ENCODE assay signal across 23 cellular contexts in the genomic region with DNA sequence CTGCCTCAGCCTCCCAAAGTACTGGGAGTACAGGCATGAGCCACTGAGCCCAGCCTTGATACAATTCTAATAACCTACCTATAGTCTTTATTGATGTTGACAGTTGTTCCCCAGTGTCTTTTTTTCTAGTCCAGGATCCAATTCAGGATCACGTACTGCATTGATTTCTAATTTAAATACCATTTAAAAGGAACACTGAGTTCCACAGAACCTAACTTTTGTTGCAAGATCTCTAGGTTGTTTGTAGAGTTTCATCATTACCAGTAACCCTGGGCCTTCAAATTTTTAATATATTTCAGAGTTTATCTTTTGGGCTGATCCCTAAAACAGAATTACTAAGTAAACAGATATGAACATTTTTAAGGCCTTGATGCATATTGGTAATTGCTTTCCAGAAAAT. TPM values are rescaled to one million over a fixed set of nuclear protein-coding genes. Genes with fewer than 3 reads are reported as not detected.
DNase-seq lines count a peak whose midpoint lies in the region; ATAC-seq and TF ChIP-seq lines count a peak whose summit lies in the region.
"Had no signal": no experiment of that assay in that cellular context is flagged by ENCODE, and none has a peak within 500 bp of the region (broad histone marks: within the 10 kb centered on the region; RNA-seq: fewer than 3 reads in every experiment).

No MANE protein-coding gene starts in this region.

- intact Hi-C loops in PC-9 (cut with micrococcal nuclease; ENCODE audit: unreplicated experiment) (no loop called here), left cardiac atrium (cut with DNase I) (no loop called here)

- H3K79me2 ChIP-seq in PC-9 (ENCODE audit: low read depth) = no peaks in the 10 kb centered on the region

- no peaks in the 10 kb centered on the region for H3K9me3 ChIP-seq in PC-9 (ENCODE audit: insufficient read depth, low read depth)
- no peaks in the 10 kb centered on the region for H3K9me3 ChIP-seq in liver (ENCODE audit: control insufficient read depth in 4 of 4, low read length in 3 of 4)
- no peaks in the 10 kb centered on the region for H3K9me3 ChIP-seq in neutrophil
- no peaks in the 10 kb centered on the region for H3K9me3 ChIP-seq in HAP-1
- H3K9me3 ChIP-seq: BE2C had no signal

- peaks cover 34% of the 10 kb centered on the region for H3K4me1 Mint-ChIP-seq in stimulated activated naive CD8-positive, alpha-beta T cell treated with anti-CD3 and anti-CD28 coated beads, Interleukin-15, amount 100 ng/mL, for 72 hours

- CTCF ChIA-PET in PC-9 (lab: Charles Lee) = no interaction called here

- H2AFZ ChIP-seq in PC-9 = no peak overlapping the region

- H3K4me1 ChIP-seq in PC-9 (replicated peaks; ENCODE audit: insufficient read depth) (peaks cover 44% of the 10 kb centered on the region), liver (ENCODE audit: control insufficient read depth in 4 of 4, insufficient read depth in 4 of 4, low read length in 3 of 4) (peaks cover 6 to 19% (median 12%) of the 10 kb centered on the region in 4 donors), neutrophil (ENCODE audit: control insufficient read depth in 1 of 2, insufficient read depth in 1 of 2, low read depth in 1 of 2, low read length in 1 of 2) (peaks cover 62 to 75% of the 10 kb centered on the region in 2 experiments), HAP-1 (no peaks in the 10 kb centered on the region)
- H3K4me1 ChIP-seq: BE2C had no signal

- H4K20me1 ChIP-seq in PC-9 (ENCODE audit: insufficient read depth) = no peaks in the 10 kb centered on the region

- no peak for DNase-seq in PC-9
- DNase-seq in HAP-1 (ENCODE audit: low spot score in 2 of 2) = no peak
- DNase-seq in left cardiac atrium = no peak
- no peak for DNase-seq in stimulated activated naive CD8-positive, alpha-beta T cell treated with anti-CD3 and anti-CD28 coated beads, Interleukin-15, amount 100 ng/mL, for 72 hours
- DNase-seq: BE2C; Calu3; CD8-positive, alpha-beta T cell; EL; KG1; NCI-H1417; NCI-H187; NCI-H2107; NCI-H510A; NCI-H774; OCI-M1; SIG-M5 had no signal

- H3F3A ChIP-seq in PC-9 (ENCODE audit: insufficient read depth, low read depth) = peaks cover 42% of the 10 kb centered on the region

- in situ Hi-C loops in HAP-1 (cut with MboI; ENCODE audit: low sequenced_read_pairs) = no loop called here

- 42% methylated on average over 1 of the region's 1 CpG for WGBS in liver

- no peak overlapping the region for H3K27ac Mint-ChIP-seq in stimulated activated naive CD8-positive, alpha-beta T cell treated with anti-CD3 and anti-CD28 coated beads, Interleukin-15, amount 100 ng/mL, for 72 hours
- H3K27ac Mint-ChIP-seq: CD8-positive, alpha-beta T cell had no signal

- no peak overlapping the region for H3K9ac ChIP-seq in liver (ENCODE audit: low read depth in 1 of 2, low read length in 2 of 2)

- no peak for TF ChIP-seq CTCF in 22Rv1 (IDR thresholded peaks at IDR 0.05)
- no peak for TF ChIP-seq CTCF in PC-9 (conservative IDR thresholded peaks at IDR 0.05)
- TF ChIP-seq CTCF in liver (IDR thresholded peaks at IDR 0.05; ENCODE audit: low read depth, low read length, missing input control) = no peak
- no peak for TF ChIP-seq CTCF in neutrophil (IDR thresholded peaks at IDR 0.05)

- H3K27me3 Mint-ChIP-seq in stimulated activated naive CD8-positive, alpha-beta T cell treated with anti-CD3 and anti-CD28 coated beads, Interleukin-15, amount 100 ng/mL, for 72 hours = no peaks in the 10 kb centered on the region

- H3K4me3 ChIP-seq in PC-9 = no peak overlapping the region
- H3K4me3 ChIP-seq in liver (ENCODE audit: low read depth in 1 of 3, low read length in 3 of 3) = no peak overlapping the region
- no peak overlapping the region for H3K4me3 ChIP-seq in neutrophil (ENCODE audit: low read depth in 1 of 2, low read length in 1 of 2)
- no peak overlapping the region for H3K4me3 ChIP-seq in HAP-1
- H3K4me3 ChIP-seq: GM12878 had no signal

- TF ChIP-seq RAD21 in liver (IDR thresholded peaks at IDR 0.05) = peak in 1 of 2 donors; percentile 15

- H3K27me3 ChIP-seq in PC-9 (ENCODE audit: insufficient read depth, low read depth) = no peaks in the 10 kb centered on the region
- H3K27me3 ChIP-seq in liver (ENCODE audit: control insufficient read depth in 4 of 4, insufficient read depth in 4 of 4, low read length in 3 of 4) = no peaks in the 10 kb centered on the region
- no peaks in the 10 kb centered on the region for H3K27me3 ChIP-seq in neutrophil
- no peaks in the 10 kb centered on the region for H3K27me3 ChIP-seq in HAP-1 (ENCODE audit: low read depth)
- H3K27me3 ChIP-seq: BE2C had no signal

- no peaks in the 10 kb centered on the region for H3K9me2 ChIP-seq in PC-9 (ENCODE audit: insufficient read depth)

- no peak overlapping the region for H3K4me2 ChIP-seq in PC-9

- H3K36me3 ChIP-seq in PC-9 (ENCODE audit: low read depth) = no peaks in the 10 kb centered on the region
- no peaks in the 10 kb centered on the region for H3K36me3 ChIP-seq in liver (ENCODE audit: control insufficient read depth in 4 of 4, insufficient read depth in 3 of 4, low read depth in 1 of 4, low read length in 3 of 4)
- H3K36me3 ChIP-seq in neutrophil = no peaks in the 10 kb centered on the region
- no peaks in the 10 kb centered on the region for H3K36me3 ChIP-seq in HAP-1 (replicated peaks)
- H3K36me3 ChIP-seq: BE2C had no signal

- H3K9me3 Mint-ChIP-seq in stimulated activated naive CD8-positive, alpha-beta T cell treated with anti-CD3 and anti-CD28 coated beads, Interleukin-15, amount 100 ng/mL, for 72 hours = no peaks in the 10 kb centered on the region
- H3K9me3 Mint-ChIP-seq: CD8-positive, alpha-beta T cell had no signal

- ATAC-seq in HG03280 (IDR thresholded peaks at IDR 0.05; ENCODE audit: unreplicated experiment) (no peak), left cardiac atrium (no peak)
- ATAC-seq in stimulated activated naive CD8-positive, alpha-beta T cell treated with anti-CD3 and anti-CD28 coated beads, Interleukin-15, amount 100 ng/mL, for 72 hours = no peak
- ATAC-seq: CD8-positive, alpha-beta T cell; GM12878 had no signal

- H3K27ac ChIP-seq in 22Rv1 = peak overlapping the region; percentile 96
- peak overlapping the region; percentile 49; the same call in 1 of the 2 replicates for H3K27ac ChIP-seq in PC-9
- H3K27ac ChIP-seq in liver (ENCODE audit: low read depth in 1 of 2, low read length in 2 of 2) = peak overlapping the region in 1 of 2 donors; percentile 19
- peak overlapping the region; percentile 32 for H3K27ac ChIP-seq in neutrophil

- no TSS peak for BruUV-seq in PC-9 (replicated peaks; lab: Mats Ljungman, UMichigan)

- POLR2A ChIA-PET in PC-9 (lab: Charles Lee; ENCODE audit: unreplicated experiment) = interaction anchor here (0.6 kb wide), 1 partner anchor 9 kb away, joined by 4 read pairs; no protein-coding TSS in a partner anchor

- no peak overlapping the region for H3K4me3 Mint-ChIP-seq in stimulated activated naive CD8-positive, alpha-beta T cell treated with anti-CD3 and anti-CD28 coated beads, Interleukin-15, amount 100 ng/mL, for 72 hours
- H3K4me3 Mint-ChIP-seq: CD8-positive, alpha-beta T cell had no signal

TF ChIP-seq in liver, 16 proteins besides CTCF, POLR2A, EP300 and RAD21 (continues in another document):
- TF ChIP-seq NR2F2 (IDR thresholded peaks at IDR 0.05) (no peak), TAF1 (conservative IDR thresholded peaks at IDR 0.05) (no peak), HNF4A (conservative IDR thresholded peaks at IDR 0.05) (peak; percentile 33 to 67), GABPA (IDR thresholded peaks at IDR 0.05 in 1 of 2, conservative IDR thresholded peaks at IDR 0.05 in 1 of 2) (no peak), SP1 (IDR thresholded peaks at IDR 0.05) (peak; percentile 85), MAX (IDR thresholded peaks at IDR 0.05) (no peak), EGR1 (IDR thresholded peaks at IDR 0.05; ENCODE audit: low read depth in 2 of 2) (no peak), RXRA (IDR thresholded peaks at IDR 0.05) (peak in 1 of 2 donors; percentile 48), FOXA1 (IDR thresholded peaks at IDR 0.05) (no peak), YY1 (IDR thresholded peaks at IDR 0.05) (no peak), JUND (IDR thresholded peaks at IDR 0.05) (no peak), HNF4G (IDR thresholded peaks at IDR 0.05) (no peak)
- TF ChIP-seq, protein P1, sequence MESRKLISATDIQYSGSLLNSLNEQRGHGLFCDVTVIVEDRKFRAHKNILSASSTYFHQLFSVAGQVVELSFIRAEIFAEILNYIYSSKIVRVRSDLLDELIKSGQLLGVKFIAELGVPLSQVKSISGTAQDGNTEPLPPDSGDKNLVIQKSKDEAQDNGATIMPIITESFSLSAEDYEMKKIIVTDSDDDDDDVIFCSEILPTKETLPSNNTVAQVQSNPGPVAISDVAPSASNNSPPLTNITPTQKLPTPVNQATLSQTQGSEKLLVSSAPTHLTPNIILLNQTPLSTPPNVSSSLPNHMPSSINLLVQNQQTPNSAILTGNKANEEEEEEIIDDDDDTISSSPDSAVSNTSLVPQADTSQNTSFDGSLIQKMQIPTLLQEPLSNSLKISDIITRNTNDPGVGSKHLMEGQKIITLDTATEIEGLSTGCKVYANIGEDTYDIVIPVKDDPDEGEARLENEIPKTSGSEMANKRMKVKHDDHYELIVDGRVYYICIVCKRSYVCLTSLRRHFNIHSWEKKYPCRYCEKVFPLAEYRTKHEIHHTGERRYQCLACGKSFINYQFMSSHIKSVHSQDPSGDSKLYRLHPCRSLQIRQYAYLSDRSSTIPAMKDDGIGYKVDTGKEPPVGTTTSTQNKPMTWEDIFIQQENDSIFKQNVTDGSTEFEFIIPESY (IDR thresholded peaks at IDR 0.05) = no peak

RNA-seq across cellular contexts. Expression of gene TMBIM1, which starts 21.1 kb away (rescaled TPM):
- total RNA-seq in PC-9 (2021) = 172 and 187 TPM in 2 replicates
- 100 to 1,000 TPM; 122 to 133 TPM for total RNA-seq in liver
- 100 to 1,000 TPM in 1 of 2 donors, 10 to 100 TPM in 1; 61.8 to 106 TPM for polyA plus RNA-seq in liver
- 100 to 1,000 TPM; 156 to 166 TPM for total RNA-seq in left cardiac atrium

RNA-seq across cellular contexts. Expression of gene PNKD, which starts 43.0 kb away (rescaled TPM):
- 94.7 and 102 TPM in 2 replicates for total RNA-seq in PC-9 (2021)
- 10 to 100 TPM; 28.5 to 68.6 TPM for total RNA-seq in liver
- polyA plus RNA-seq in liver = 100 to 1,000 TPM; 121 to 161 TPM
- total RNA-seq in left cardiac atrium = 10 to 100 TPM; 62.4 to 68.5 TPM

RNA-seq across cellular contexts. Expression of gene CATIP, which starts 43.3 kb away (rescaled TPM):
- total RNA-seq in PC-9 (2021) (1.1 and 2.4 TPM in 2 replicates), liver (not detected), left cardiac atrium (not detected)
- polyA plus RNA-seq in liver = under 1 TPM; 0.05 to 0.35 TPM
- total RNA-seq: Calu3; CD8-positive, alpha-beta T cell; GM12878; H1; RPMI7951 had no signal
- polyA plus RNA-seq: H1 had no signal

RNA-seq across cellular contexts. Expression of gene AAMP, which starts 43.4 kb away (rescaled TPM):
- total RNA-seq in PC-9 (2021) (126 and 165 TPM in 2 replicates), liver (100 to 1,000 TPM in 1 of 2 donors, 10 to 100 TPM in 1; 79.9 to 116 TPM), left cardiac atrium (10 to 100 TPM; 49.0 to 52.5 TPM)
- polyA plus RNA-seq in liver = 10 to 100 TPM; 63.6 to 69.2 TPM

RNA-seq across cellular contexts. Expression of gene GPBAR1, which starts 52.5 kb away (rescaled TPM):
- 0.20 and 0.22 TPM in 2 replicates for total RNA-seq in PC-9 (2021)
- 1 to 10 TPM in 1 of 2 donors, under 1 TPM in 1; 0.42 to 1.4 TPM for total RNA-seq in liver
- polyA plus RNA-seq in liver = 1 to 10 TPM; 2.1 to 2.7 TPM
- total RNA-seq in left cardiac atrium = 1 to 10 TPM; 5.7 to 6.6 TPM
